Comparison of ENCODE assay signal across 25 cellular contexts in the genomic region with DNA sequence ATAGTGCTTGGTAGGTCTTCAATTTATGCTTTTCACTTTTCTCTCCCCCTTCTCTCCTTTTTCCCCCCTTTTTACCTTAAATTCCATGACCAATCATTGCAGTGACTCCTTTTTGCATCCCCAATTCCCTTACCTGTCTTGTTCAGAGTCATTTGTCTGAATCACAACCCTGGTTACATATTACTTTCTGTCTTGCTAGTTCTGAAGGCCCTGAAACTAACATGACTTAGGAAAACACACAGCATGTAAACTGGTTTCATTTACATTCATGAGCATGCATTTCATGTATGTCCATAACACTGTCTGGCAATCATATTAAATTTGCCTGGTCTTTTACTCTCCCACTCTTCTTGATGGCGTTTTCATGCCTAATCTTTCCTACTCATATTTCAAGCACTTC. TPM values are rescaled to one million over a fixed set of nuclear protein-coding genes. Genes with fewer than 3 reads are reported as not detected.
"Had no signal": no experiment of that assay in that cellular context is flagged by ENCODE, and none has a peak within 500 bp of the region (broad histone marks: within the 10 kb centered on the region; RNA-seq: fewer than 3 reads in every experiment).

No MANE protein-coding gene starts in this region.

- H3K9me3 Mint-ChIP-seq: dendritic cell treated with granulocyte-macrophage colony-stimulating factor and Interleukin-4, amounts not matched to agents 40 ng/mL and 50 ng/mL, for 4 days; nephron had no signal

- ATAC-seq: esophagus mucosa; gastroesophageal sphincter; heart left ventricle; left lung; stimulated activated memory B cell treated with anti-CD40 and anti-IgM and Interleukin-4, amounts not matched to agents 10 μg/mL and 1 μg/mL and 100 μg/mL, for 72 hours had no signal

- H3K27ac Mint-ChIP-seq: activated naive CD8-positive, alpha-beta T cell treated with anti-CD3 and anti-CD28 coated beads for 36 hours; dendritic cell treated with granulocyte-macrophage colony-stimulating factor and Interleukin-4, amounts not matched to agents 40 ng/mL and 50 ng/mL, for 4 days; nephron; stimulated activated memory B cell treated with anti-CD40 and anti-IgM and Interleukin-4, amounts not matched to agents 10 μg/mL and 1 μg/mL and 100 μg/mL, for 72 hours had no signal

- H3K27me3 Mint-ChIP-seq: activated naive CD8-positive, alpha-beta T cell treated with anti-CD3 and anti-CD28 coated beads for 36 hours; stimulated activated memory B cell treated with anti-CD40 and anti-IgM and Interleukin-4, amounts not matched to agents 10 μg/mL and 1 μg/mL and 100 μg/mL, for 72 hours had no signal

- H3K36me3 Mint-ChIP-seq: activated naive CD8-positive, alpha-beta T cell treated with anti-CD3 and anti-CD28 coated beads for 36 hours; stimulated activated memory B cell treated with anti-CD40 and anti-IgM and Interleukin-4, amounts not matched to agents 10 μg/mL and 1 μg/mL and 100 μg/mL, for 72 hours had no signal

- H3K4me3 Mint-ChIP-seq: activated naive CD8-positive, alpha-beta T cell treated with anti-CD3 and anti-CD28 coated beads for 36 hours; dendritic cell treated with granulocyte-macrophage colony-stimulating factor and Interleukin-4, amounts not matched to agents 40 ng/mL and 50 ng/mL, for 4 days; nephron; stimulated activated memory B cell treated with anti-CD40 and anti-IgM and Interleukin-4, amounts not matched to agents 10 μg/mL and 1 μg/mL and 100 μg/mL, for 72 hours had no signal

- H3K4me1 Mint-ChIP-seq: activated naive CD8-positive, alpha-beta T cell treated with anti-CD3 and anti-CD28 coated beads for 36 hours; nephron; stimulated activated memory B cell treated with anti-CD40 and anti-IgM and Interleukin-4, amounts not matched to agents 10 μg/mL and 1 μg/mL and 100 μg/mL, for 72 hours had no signal

- DNase-seq: activated CD4-positive, alpha-beta T cell treated with anti-CD3 and anti-CD28 coated beads for 1 hour; activated CD4-positive, alpha-beta T cell treated with anti-CD3 and anti-CD28 coated beads, Interleukin-2, amount 50 U/mL, for 4 hours; activated naive CD4-positive, alpha-beta T cell; activated naive CD8-positive, alpha-beta T cell treated with anti-CD3 and anti-CD28 coated beads for 36 hours; activated T-cell treated with anti-CD3 and anti-CD28 coated beads for 4 hours; amniotic stem cell; effector CD8-positive, alpha-beta T cell; heart left ventricle; left lung; midbrain; occipital lobe; posterior cingulate gyrus; retina; spleen; stimulated activated CD4-positive, alpha-beta T cell treated with anti-CD3 and anti-CD28 coated beads, Interleukin-4, amount 100 ng/mL, for 4 hours; upper lobe of left lung; WERI-Rb-1 had no signal

RNA-seq across cellular contexts. Expression of a gene that starts 20.3 kb away (rescaled TPM):
- total RNA-seq: activated naive CD8-positive, alpha-beta T cell treated with anti-CD3 and anti-CD28 coated beads for 36 hours; cardiac muscle cell; chondrocyte; esophagus mucosa; heart left ventricle; left lung; lung microvascular endothelial cell; upper lobe of left lung had no signal
